Comparison of ENCODE assay signal across 23 cellular contexts in genomic region chr3:143820466-143821221, GRCh38. TPM values are rescaled to one million over a fixed set of nuclear protein-coding genes. Genes with fewer than 3 reads are reported as not detected.
A peak's percentile ranks its signal among the peaks of the same experiment; 100 is the strongest.
DNase-seq lines count a peak whose midpoint lies in the region; ATAC-seq, FAIRE-seq and TF ChIP-seq lines count a peak whose summit lies in the region.
"Had no signal": no experiment of that assay in that cellular context is flagged by ENCODE, and none has a peak within 500 bp of the region (broad histone marks: within the 10 kb centered on the region; RNA-seq: fewer than 3 reads in every experiment).

No MANE protein-coding gene starts in this region.

- H2AFZ ChIP-seq in MM.1S (ENCODE audit: low read length) (peak overlapping the region; percentile 55), H1 (ENCODE audit: low read length) (no peak overlapping the region)

- no peak for FAIRE-seq in H1 (lab: Jason Lieb, UNC)
- FAIRE-seq: keratinocyte had no signal

- H2BK12ac ChIP-seq in H1 (ENCODE audit: low read depth, low read length) = no peak overlapping the region

- H3K4me1 Mint-ChIP-seq in CD14-positive monocyte = peaks cover 58% of the 10 kb centered on the region

- no peak overlapping the region for H3K4ac ChIP-seq in H1 (replicated peaks; ENCODE audit: insufficient read length, low read depth, low read length)

- intact Hi-C loops in CD14-positive monocyte (cut with micrococcal nuclease) = no loop called here

- no peaks in the 10 kb centered on the region for H3K79me1 ChIP-seq in H1 (ENCODE audit: low read depth, low read length)

- no peak overlapping the region for H4K91ac ChIP-seq in H1 (replicated peaks; ENCODE audit: insufficient read length, low read length)

- H3K4me1 ChIP-seq in MM.1S (ENCODE audit: low read length) = peaks cover 56% of the 10 kb centered on the region
- H3K4me1 ChIP-seq in H1 (replicated peaks in 1 of 4; ENCODE audit: control insufficient read depth in 3 of 4, insufficient read depth in 4 of 4, low read length in 3 of 4) = no peaks in the 10 kb centered on the region

- no peak for TF ChIP-seq EP300 in H1 (IDR thresholded peaks at IDR 0.05; ENCODE audit: borderline replicate concordance in 1 of 2, low read depth in 2 of 2, low read length in 2 of 2)

- H2BK20ac ChIP-seq in H1 (ENCODE audit: low read length) = no peak overlapping the region

- DNase-seq in CD14-positive monocyte (ENCODE audit: low spot score) = peak; percentile 60
- DNase-seq in MM.1S = peak; percentile 71
- DNase-seq in H1 (ENCODE audit: low read depth in 1 of 2, low spot score in 2 of 2) = no peak
- peak; percentile 77 for DNase-seq in myocyte (ENCODE audit: low read depth)
- DNase-seq in NCI-H2171 (lab: John Stamatoyannopoulos, UW) = no peak
- DNase-seq in GM19240 (ENCODE audit: insufficient read length, low spot score) = no peak
- DNase-seq: activated CD4-positive, alpha-beta T cell treated with anti-CD3 and anti-CD28 coated beads for 4 hours; activated naive CD4-positive, alpha-beta T cell treated with Interleukin-2 at 50 U/mL for 16 hours; activated T-cell treated with anti-CD3 and anti-CD28 coated beads, Interleukin-2, amount 50 U/mL, for 4 hours; foreskin melanocyte; MG63; NCI-H1417 treated with DMSO at 0.1 percent for 48 hours; NCI-H510A; stimulated activated CD4-positive, alpha-beta T cell treated with anti-CD3 and anti-CD28 coated beads, Interleukin-12 subunit alpha, Interleukin-12 subunit beta, amount 100 ng/mL, for 4 hours; stimulated activated CD4-positive, alpha-beta T cell treated with anti-CD3 and anti-CD28 coated beads, Interleukin-4, amount 100 ng/mL, for 4 hours; stimulated activated naive CD8-positive, alpha-beta T cell treated with anti-CD3 and anti-CD28 coated beads, Interleukin-15, Interleukin-2, amounts not matched to agents 100 U/mL and 50 U/mL, for 24 hours had no signal

- no peak for TF ChIP-seq POLR2A in H1 (IDR thresholded peaks at IDR 0.05; ENCODE audit: control extremely low read depth in 1 of 2, low read depth in 2 of 2, low read length in 2 of 2)

- no peaks in the 10 kb centered on the region for H3K9me2 ChIP-seq in MM.1S (replicated peaks; ENCODE audit: insufficient read depth, low read length)

- H3K9me3 Mint-ChIP-seq in CD14-positive monocyte = peaks cover 0 to 2% (median 0%) of the 10 kb centered on the region in 7 donors
- H3K9me3 Mint-ChIP-seq: IgD-negative memory B cell had no signal

- peaks cover 7 to 11% of the 10 kb centered on the region in 2 donors for H3K36me3 Mint-ChIP-seq in CD14-positive monocyte

- H3F3A ChIP-seq in MM.1S (ENCODE audit: insufficient read depth, low read length) = peaks cover 33% of the 10 kb centered on the region

- H3K27me3 Mint-ChIP-seq in CD14-positive monocyte (ENCODE audit: low read depth in 3 of 3) = no peaks in the 10 kb centered on the region
- H3K27me3 Mint-ChIP-seq: IgD-negative memory B cell had no signal

- H3K4me3 Mint-ChIP-seq in CD14-positive monocyte = peak overlapping the region in 1 of 2 donors; percentile 39
- H3K4me3 Mint-ChIP-seq: activated T-cell treated with anti-CD3 and anti-CD28 coated beads, Interleukin-2, amount 50 U/mL, for 4 hours had no signal

- H3K9me3 ChIP-seq in MM.1S (replicated peaks; ENCODE audit: insufficient read depth, low read length) (no peaks in the 10 kb centered on the region), H1 (ENCODE audit: insufficient read depth in 2 of 2, low read depth in 1 of 2, low read length in 1 of 2) (no peaks in the 10 kb centered on the region)
- H3K9me3 ChIP-seq: MG63 had no signal

- no peak overlapping the region for H2BK120ac ChIP-seq in H1 (replicated peaks; ENCODE audit: low read depth, low read length)

- no peak overlapping the region for H3K23ac ChIP-seq in H1 (ENCODE audit: insufficient read length)

- no peak for TF ChIP-seq CTCF in CD14-positive monocyte (IDR thresholded peaks at IDR 0.05)
- no peak for TF ChIP-seq CTCF in MM.1S (IDR thresholded peaks at IDR 0.05; ENCODE audit: low read length)
- TF ChIP-seq CTCF in H1 (IDR thresholded peaks at IDR 0.05; ENCODE audit: control extremely low read depth in 1 of 3, insufficient read depth in 1 of 3, low read depth in 1 of 3, low read length in 3 of 3) = no peak

- H2BK15ac ChIP-seq in H1 (ENCODE audit: low read length) = no peak overlapping the region

- WGBS in H1 (ENCODE audit: extremely low coverage in 1 of 2, insufficient coverage in 1 of 2, insufficient read length in 1 of 2, insufficient replicate concordance in 2 of 2, low coverage in 1 of 2, low lambda C conversion rate in 2 of 2, missing lambda C conversion rate in 1 of 2), 2 experiments = 77% methylated on average over 3 of the region's 3 CpGs; no CpG with 5 or more reads in 1 of the 2 experiments

- H3K4me3 ChIP-seq in MM.1S (ENCODE audit: low read length) (peak overlapping the region; percentile 27), H1 (ENCODE audit: extremely low read depth in 1 of 4, insufficient read depth in 2 of 4, low read depth in 3 of 4, low read length in 4 of 4) (no peak overlapping the region)
- H3K4me3 ChIP-seq: cardiac muscle cell, lung, MG63 had no signal

- H2BK5ac ChIP-seq in H1 (ENCODE audit: low read depth, low read length) = no peak overlapping the region

- CTCF ChIA-PET in H1 (lab: Charles Lee; ENCODE audit: partially characterized antibody) = no interaction called here

- no peaks in the 10 kb centered on the region for H3K23me2 ChIP-seq in H1 (ENCODE audit: low read depth, low read length)

- H3K9ac ChIP-seq in MM.1S (ENCODE audit: low read length) (peak overlapping the region; percentile 32; the same call in 1 of the 2 replicates), H1 (replicated peaks in 1 of 4; ENCODE audit: extremely low read depth in 1 of 4, low read depth in 3 of 4, low read length in 3 of 4) (no peak overlapping the region)

- H3K79me2 ChIP-seq in MM.1S (ENCODE audit: low read length) (peaks cover 4% of the 10 kb centered on the region), H1 (ENCODE audit: control insufficient read depth in 1 of 2, insufficient read depth in 2 of 2, low read length in 2 of 2) (no peaks in the 10 kb centered on the region)

- POLR2A ChIA-PET in H1 (lab: Charles Lee; ENCODE audit: partially characterized antibody) = no interaction called here

- H2AK5ac ChIP-seq in H1 (ENCODE audit: low read depth, low read length) = no peak overlapping the region

- H3K4me2 ChIP-seq in MM.1S (ENCODE audit: low read depth, low read length) = peak overlapping the region; percentile 72
- no peak overlapping the region for H3K4me2 ChIP-seq in H1 (ENCODE audit: insufficient read depth in 1 of 2, low read depth in 2 of 2, low read length in 2 of 2)

- H3K27ac ChIP-seq in MM.1S (ENCODE audit: low read length) = peak overlapping the region; percentile 61
- H3K27ac ChIP-seq in H1 (ENCODE audit: low read depth, low read length) = no peak overlapping the region
- H3K27ac ChIP-seq: cardiac muscle cell, RWPE1 had no signal

- H4K20me1 ChIP-seq in MM.1S (ENCODE audit: insufficient read depth, low read length) (no peaks in the 10 kb centered on the region), H1 (replicated peaks in 1 of 2; ENCODE audit: control insufficient read depth in 1 of 2, insufficient read depth in 2 of 2, low read length in 2 of 2) (no peaks in the 10 kb centered on the region)

- no peaks in the 10 kb centered on the region for H3K36me3 ChIP-seq in MM.1S (replicated peaks; ENCODE audit: insufficient read depth, low read length)
- H3K36me3 ChIP-seq in H1 (ENCODE audit: control insufficient read depth in 2 of 4, insufficient read depth in 4 of 4, low read length in 3 of 4) = no peaks in the 10 kb centered on the region
- H3K36me3 ChIP-seq: cardiac muscle cell, MG63 had no signal

- ATAC-seq in HG02763 (IDR thresholded peaks at IDR 0.05; ENCODE audit: unreplicated experiment) = no peak
- ATAC-seq in HG02610 (IDR thresholded peaks at IDR 0.05; ENCODE audit: unreplicated experiment) = no peak
- ATAC-seq: activated T-cell treated with anti-CD3 and anti-CD28 coated beads, Interleukin-2, amount 50 U/mL, for 4 hours; stimulated activated naive CD8-positive, alpha-beta T cell treated with anti-CD3 and anti-CD28 coated beads, Interleukin-15, Interleukin-2, amounts not matched to agents 100 U/mL and 50 U/mL, for 24 hours had no signal

- H3K27ac Mint-ChIP-seq in CD14-positive monocyte = peak overlapping the region; percentile 45 to 88 (median 71)
- H3K27ac Mint-ChIP-seq: IgD-negative memory B cell had no signal

- no peak overlapping the region for H3K18ac ChIP-seq in H1 (ENCODE audit: extremely low read depth, low read length)

- TF ChIP-seq RAD21 in H1 (IDR thresholded peaks at IDR 0.05 in 1 of 2, conservative IDR thresholded peaks at IDR 0.05 in 1 of 2; ENCODE audit: low read depth in 2 of 2, low read length in 2 of 2) = no peak

- H4K5ac ChIP-seq in H1 (ENCODE audit: insufficient read length, low read depth, low read length) = no peak overlapping the region

- H3K27me3 ChIP-seq in MM.1S (replicated peaks; ENCODE audit: insufficient read depth, low read length) (no peaks in the 10 kb centered on the region), H1 (replicated peaks in 1 of 4; ENCODE audit: control insufficient read depth in 3 of 4, extremely low read depth in 1 of 4, insufficient read depth in 3 of 4, low read length in 3 of 4) (no peaks in the 10 kb centered on the region)
- H3K27me3 ChIP-seq: cardiac muscle cell, MG63 had no signal

- no peak overlapping the region for H3K14ac ChIP-seq in H1 (ENCODE audit: insufficient read length)

- no peak overlapping the region for H3K56ac ChIP-seq in H1 (replicated peaks; ENCODE audit: insufficient read length, low read depth, low read length)

- H4K8ac ChIP-seq in H1 (ENCODE audit: extremely low read depth, insufficient read depth, low read length) = no peak overlapping the region

TF ChIP-seq in H1, 55 proteins besides CTCF, POLR2A, EP300 and RAD21:
- TF ChIP-seq RFX5 (IDR thresholded peaks at IDR 0.05; ENCODE audit: borderline replicate concordance, low read depth, low read length) (no peak), SRF (IDR thresholded peaks at IDR 0.05; ENCODE audit: low read depth, low read length) (no peak), HDAC6 (IDR thresholded peaks at IDR 0.05; ENCODE audit: low read depth, low read length) (no peak), MAFK (IDR thresholded peaks at IDR 0.05; ENCODE audit: low read depth, low read length) (peak; percentile 55; the same call in 1 of the 2 replicates)

RNA-seq across cellular contexts. Expression of gene SLC9A9, which starts 27.6 kb away (rescaled TPM):
- 10 to 100 TPM; 27.0 to 32.8 TPM for polyA plus RNA-seq in CD14-positive monocyte
- 1.1 and 1.5 TPM in 2 replicates for total RNA-seq in H1 (2021; fragmentation: NEBNext Ultra II Directional; extraction: Animal tissue kit (Norgen Biotek cat#: 25700))
- 0.36 and 0.48 TPM in 2 replicates for polyA plus RNA-seq in H1 (2011; rRNA removed)
- polyA plus RNA-seq in H1 (2011; cell fraction: cytosol; rRNA removed) = 0.50 TPM
- polyA plus RNA-seq in H1 (2011; cell fraction: nucleus; rRNA removed) = 1.4 TPM
- 0.43 to 1.1 TPM (median 0.51 TPM) in 4 replicates for polyA plus RNA-seq in H1 (2012, experiment 1 of 2)
- 0.05 TPM for polyA plus RNA-seq in H1 (2012, experiment 2 of 2)
- polyA plus RNA-seq in H1 (2013, experiment 1 of 2) = 1.7 TPM
- 1.5 TPM for polyA plus RNA-seq in H1 (2013, experiment 2 of 2)
- 2.8 and 3.6 TPM in 2 replicates for polyA minus RNA-seq in H1 (2011; rRNA and poly(A)+ RNA removed)
- 0.51 TPM for polyA minus RNA-seq in H1 (2011; cell fraction: cytosol; rRNA and poly(A)+ RNA removed)
- 5.3 TPM for polyA minus RNA-seq in H1 (2011; cell fraction: nucleus; rRNA and poly(A)+ RNA removed)
- 7.4 and 13.2 TPM in 2 replicates for total RNA-seq in myocyte
- polyA plus RNA-seq in myocyte (2012) = 3.9 TPM

Comparison
In these comparisons a context has a peak if more than half of its experiments do, and no peak if none do; other contexts are left out.
1. DNase-seq: peak in CD14-positive monocyte (single experiment), MM.1S (single experiment) and myocyte (single experiment); none in H1 (0 of 2), NCI-H2171 (single experiment) and GM19240 (single experiment).